Comparison of ENCODE assay signal across 7 cellular contexts in the genomic region with DNA sequence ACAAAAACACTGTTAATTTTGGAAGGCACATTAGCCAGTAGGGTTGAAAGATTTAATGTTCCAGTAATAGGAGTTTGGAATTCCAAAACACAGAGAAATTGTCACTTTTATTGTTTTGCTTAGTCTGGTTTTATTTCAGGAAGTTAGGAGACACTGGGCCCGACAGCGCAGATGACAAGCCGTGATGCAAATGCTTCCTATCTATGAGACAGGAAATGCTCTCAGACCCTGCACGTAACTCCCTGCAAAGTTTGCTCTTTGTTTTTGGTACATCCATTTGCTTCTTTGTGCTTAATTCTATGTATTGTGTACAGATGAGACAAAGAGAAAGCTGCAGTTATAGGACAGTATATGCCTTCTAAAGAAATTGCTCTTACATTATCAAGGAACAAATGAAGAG.
DNase-seq lines count a peak whose midpoint lies in the region; ATAC-seq and TF ChIP-seq lines count a peak whose summit lies in the region.

No MANE protein-coding gene starts in this region.

- ATAC-seq in GM21529 (IDR thresholded peaks at IDR 0.05; ENCODE audit: unreplicated experiment): peak; percentile 74
- ATAC-seq in HG02610 (IDR thresholded peaks at IDR 0.05; ENCODE audit: unreplicated experiment): no peak
- no peak for ATAC-seq in GM21360 (IDR thresholded peaks at IDR 0.05; ENCODE audit: unreplicated experiment)

- H3K36me3 ChIP-seq in brain microvascular endothelial cell (replicated peaks): no peaks in the 10 kb centered on the region

- no peak overlapping the region for H3K4me3 ChIP-seq in brain microvascular endothelial cell (ENCODE audit: low read depth, low read length)

- in situ Hi-C loops in brain microvascular endothelial cell (cut with HindIII; ENCODE audit: low pct_ligation_motif_present, low sequenced_read_pairs): no loop called here

- no peaks in the 10 kb centered on the region for H3K27me3 ChIP-seq in brain microvascular endothelial cell (replicated peaks)

- DNase-seq in OCI-M1 (lab: John Stamatoyannopoulos, UW) (peak; percentile 24), brain microvascular endothelial cell (peak; percentile 63), mesenteric fat pad (ENCODE audit: low spot score) (no peak)
- peak; percentile 26 for DNase-seq in stimulated activated CD4-positive, alpha-beta T cell treated with anti-CD3 and anti-CD28 coated beads, Interleukin-1b, Interleukin-23, amount 100 ng/mL, for 48 hours

- H3K27ac ChIP-seq in brain microvascular endothelial cell: peak overlapping the region; percentile 52

- no peak for TF ChIP-seq CTCF in brain microvascular endothelial cell (IDR thresholded peaks at IDR 0.05; ENCODE audit: low read depth, low read length, missing control alignments)
